33 cellular contexts compared by ENCODE assay signal in the genomic region with DNA sequence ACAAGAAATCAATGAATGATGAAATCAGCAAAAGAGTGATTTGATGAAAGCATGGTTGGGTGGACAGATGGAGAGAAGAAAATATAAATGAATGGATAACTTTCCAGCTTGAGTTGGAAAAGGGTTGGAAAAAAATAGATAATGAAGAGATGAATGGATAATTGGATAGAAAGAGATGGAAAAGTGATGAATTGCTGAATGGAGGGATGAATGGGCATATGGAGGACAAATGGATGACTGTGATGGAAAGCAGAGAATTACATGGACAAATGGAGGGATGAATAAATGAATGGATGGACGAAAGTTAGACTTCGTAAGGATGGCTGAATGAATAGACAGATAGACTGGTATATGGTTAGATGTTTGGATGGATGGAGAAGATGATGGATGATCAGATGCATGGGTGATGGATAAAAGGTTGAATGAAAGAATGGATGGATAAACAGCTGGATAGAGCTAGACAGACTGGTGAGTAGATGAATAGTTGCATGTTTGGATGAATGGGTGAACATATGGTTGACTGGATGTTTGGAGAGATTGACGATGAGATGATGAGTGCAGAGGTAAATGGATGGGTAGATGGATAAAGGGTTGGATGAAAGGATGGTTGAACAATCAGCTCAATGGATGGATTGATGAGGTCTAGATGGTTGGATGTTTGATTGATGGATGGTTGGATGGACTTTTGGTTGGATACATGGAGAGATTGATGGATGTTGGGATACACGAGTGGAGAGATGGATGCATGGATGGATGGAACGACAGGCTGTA. TPM values are rescaled to one million over a fixed set of nuclear protein-coding genes. Genes with fewer than 3 reads are reported as not detected.
"Had no signal": no experiment of that assay in that cellular context is flagged by ENCODE, and none has a peak within 500 bp of the region (broad histone marks: within the 10 kb centered on the region; RNA-seq: fewer than 3 reads in every experiment).

No MANE protein-coding gene starts in this region.

- H3K27ac ChIP-seq: dorsolateral prefrontal cortex, heart right ventricle, lower lobe of right lung, neutrophil, parathyroid adenoma, prostate gland, right atrium auricular region, stomach, thyroid gland had no signal

- H3K9me3 ChIP-seq: esophagus squamous epithelium, heart right ventricle, lower lobe of right lung, neutrophil, prostate gland, right atrium auricular region, stomach, thyroid gland had no signal

- H3K79me2 ChIP-seq: parathyroid adenoma had no signal

- H3K27me3 ChIP-seq: dorsolateral prefrontal cortex, esophagus squamous epithelium, heart right ventricle, neutrophil, right atrium auricular region, stomach, thyroid gland had no signal

- H2AFZ ChIP-seq: parathyroid adenoma had no signal

- H3K4me3 ChIP-seq: dorsolateral prefrontal cortex, esophagus squamous epithelium, heart right ventricle, lower lobe of right lung, prostate gland, right atrium auricular region, stomach, thyroid gland had no signal

- ATAC-seq: heart right ventricle; left ventricle myocardium superior; lower lobe of right lung; natural killer cell treated with Interleukin-12 subunit alpha and Interleukin-12 subunit beta and Interleukin-15 and Interleukin-18, amount 100 ng/mL, for 72 hours; sciatic nerve; stimulated activated effector memory CD8-positive, alpha-beta T cell treated with anti-CD3 and anti-CD28 coated beads, Interleukin-12 subunit alpha, Interleukin-12 subunit beta, amount 100 ng/mL, for 72 hours had no signal

- DNase-seq: cerebellar nuclear complex; dorsolateral prefrontal cortex; effector CD4-positive, alpha-beta T cell; erythroblast; esophagus squamous epithelium; foreskin melanocyte; glutamatergic neuron; heart right ventricle; hippocampal formation; kidney glomerular epithelial cell; left ventricle myocardium superior; lower lobe of right lung; naive B cell; stimulated activated CD4-positive, alpha-beta T cell treated with anti-CD3 and anti-CD28 coated beads, Interleukin-2, amount 100 ng/mL, for 24 hours; stimulated activated CD4-positive, alpha-beta T cell treated with anti-CD3 and anti-CD28 coated beads, Interleukin-4, amount 100 ng/mL, for 24 hours; stimulated activated naive CD4-positive, alpha-beta T cell treated with Interleukin-2 at 50 U/mL for 16 hours; stomach; thyroid gland had no signal

- H3K36me3 ChIP-seq: lower lobe of right lung, neutrophil, prostate gland, thyroid gland had no signal

- H3K4me1 ChIP-seq: lower lobe of right lung, parathyroid adenoma, prostate gland, right atrium auricular region, thyroid gland had no signal

- FAIRE-seq: colon, islet of Langerhans had no signal

- H3K9ac ChIP-seq: parathyroid adenoma had no signal

RNA-seq across cellular contexts. Expression of a gene that starts 11.8 kb away (rescaled TPM):
- total RNA-seq: dorsolateral prefrontal cortex; left ventricle myocardium superior; lower lobe of right lung; mesenteric fat pad; natural killer cell treated with Interleukin-12 subunit alpha and Interleukin-12 subunit beta and Interleukin-15 and Interleukin-18, amount 100 ng/mL, for 72 hours; neural crest cell; omental fat pad; sciatic nerve; stomach; subcutaneous adipose tissue; thyroid gland had no signal
- polyA plus RNA-seq: urinary bladder had no signal

RNA-seq across cellular contexts. Expression of a gene that starts 12.0 kb away (rescaled TPM):
- total RNA-seq: temporal lobe had no signal

RNA-seq across cellular contexts. Expression of a gene that starts 27.4 kb away (rescaled TPM):
- total RNA-seq: heart right ventricle; left ventricle myocardium superior; lower lobe of right lung; mesenteric fat pad; natural killer cell treated with Interleukin-12 subunit alpha and Interleukin-12 subunit beta and Interleukin-15 and Interleukin-18, amount 100 ng/mL, for 72 hours; neural crest cell; omental fat pad; prostate gland; right atrium auricular region; sciatic nerve; subcutaneous adipose tissue; thyroid gland; urinary bladder had no signal
- polyA plus RNA-seq: heart right ventricle had no signal
